ENCODE assay signal across 1 cellular context in genomic region chr7:84191842-84192241, GRCh38.
TF ChIP-seq lines count a peak whose summit lies in the region.

No MANE protein-coding gene starts in this region.

TF ChIP-seq in WTC11, 78 proteins besides CTCF, POLR2A, EP300 and RAD21 (continued from another document):
- TF ChIP-seq, protein P1, sequence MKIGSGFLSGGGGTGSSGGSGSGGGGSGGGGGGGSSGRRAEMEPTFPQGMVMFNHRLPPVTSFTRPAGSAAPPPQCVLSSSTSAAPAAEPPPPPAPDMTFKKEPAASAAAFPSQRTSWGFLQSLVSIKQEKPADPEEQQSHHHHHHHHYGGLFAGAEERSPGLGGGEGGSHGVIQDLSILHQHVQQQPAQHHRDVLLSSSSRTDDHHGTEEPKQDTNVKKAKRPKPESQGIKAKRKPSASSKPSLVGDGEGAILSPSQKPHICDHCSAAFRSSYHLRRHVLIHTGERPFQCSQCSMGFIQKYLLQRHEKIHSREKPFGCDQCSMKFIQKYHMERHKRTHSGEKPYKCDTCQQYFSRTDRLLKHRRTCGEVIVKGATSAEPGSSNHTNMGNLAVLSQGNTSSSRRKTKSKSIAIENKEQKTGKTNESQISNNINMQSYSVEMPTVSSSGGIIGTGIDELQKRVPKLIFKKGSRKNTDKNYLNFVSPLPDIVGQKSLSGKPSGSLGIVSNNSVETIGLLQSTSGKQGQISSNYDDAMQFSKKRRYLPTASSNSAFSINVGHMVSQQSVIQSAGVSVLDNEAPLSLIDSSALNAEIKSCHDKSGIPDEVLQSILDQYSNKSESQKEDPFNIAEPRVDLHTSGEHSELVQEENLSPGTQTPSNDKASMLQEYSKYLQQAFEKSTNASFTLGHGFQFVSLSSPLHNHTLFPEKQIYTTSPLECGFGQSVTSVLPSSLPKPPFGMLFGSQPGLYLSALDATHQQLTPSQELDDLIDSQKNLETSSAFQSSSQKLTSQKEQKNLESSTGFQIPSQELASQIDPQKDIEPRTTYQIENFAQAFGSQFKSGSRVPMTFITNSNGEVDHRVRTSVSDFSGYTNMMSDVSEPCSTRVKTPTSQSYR (CRISPR knock-in tag; IDR thresholded peaks at IDR 0.05): no peak
- no peak for TF ChIP-seq NFE2L1 (CRISPR knock-in tag; IDR thresholded peaks at IDR 0.05)
- TF ChIP-seq, protein P2, sequence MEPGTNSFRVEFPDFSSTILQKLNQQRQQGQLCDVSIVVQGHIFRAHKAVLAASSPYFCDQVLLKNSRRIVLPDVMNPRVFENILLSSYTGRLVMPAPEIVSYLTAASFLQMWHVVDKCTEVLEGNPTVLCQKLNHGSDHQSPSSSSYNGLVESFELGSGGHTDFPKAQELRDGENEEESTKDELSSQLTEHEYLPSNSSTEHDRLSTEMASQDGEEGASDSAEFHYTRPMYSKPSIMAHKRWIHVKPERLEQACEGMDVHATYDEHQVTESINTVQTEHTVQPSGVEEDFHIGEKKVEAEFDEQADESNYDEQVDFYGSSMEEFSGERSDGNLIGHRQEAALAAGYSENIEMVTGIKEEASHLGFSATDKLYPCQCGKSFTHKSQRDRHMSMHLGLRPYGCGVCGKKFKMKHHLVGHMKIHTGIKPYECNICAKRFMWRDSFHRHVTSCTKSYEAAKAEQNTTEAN (CRISPR knock-in tag; IDR thresholded peaks at IDR 0.05): no peak
- no peak for TF ChIP-seq ZNF121 (CRISPR knock-in tag; IDR thresholded peaks at IDR 0.05)
- TF ChIP-seq, protein P3, sequence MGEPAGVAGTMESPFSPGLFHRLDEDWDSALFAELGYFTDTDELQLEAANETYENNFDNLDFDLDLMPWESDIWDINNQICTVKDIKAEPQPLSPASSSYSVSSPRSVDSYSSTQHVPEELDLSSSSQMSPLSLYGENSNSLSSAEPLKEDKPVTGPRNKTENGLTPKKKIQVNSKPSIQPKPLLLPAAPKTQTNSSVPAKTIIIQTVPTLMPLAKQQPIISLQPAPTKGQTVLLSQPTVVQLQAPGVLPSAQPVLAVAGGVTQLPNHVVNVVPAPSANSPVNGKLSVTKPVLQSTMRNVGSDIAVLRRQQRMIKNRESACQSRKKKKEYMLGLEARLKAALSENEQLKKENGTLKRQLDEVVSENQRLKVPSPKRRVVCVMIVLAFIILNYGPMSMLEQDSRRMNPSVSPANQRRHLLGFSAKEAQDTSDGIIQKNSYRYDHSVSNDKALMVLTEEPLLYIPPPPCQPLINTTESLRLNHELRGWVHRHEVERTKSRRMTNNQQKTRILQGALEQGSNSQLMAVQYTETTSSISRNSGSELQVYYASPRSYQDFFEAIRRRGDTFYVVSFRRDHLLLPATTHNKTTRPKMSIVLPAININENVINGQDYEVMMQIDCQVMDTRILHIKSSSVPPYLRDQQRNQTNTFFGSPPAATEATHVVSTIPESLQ (CRISPR knock-in tag; IDR thresholded peaks at IDR 0.05): no peak
- TF ChIP-seq ZNF396 (CRISPR knock-in tag; IDR thresholded peaks at IDR 0.05; ENCODE audit: borderline replicate concordance): no peak
- TF ChIP-seq E2F4 (CRISPR knock-in tag; IDR thresholded peaks at IDR 0.05; ENCODE audit: borderline replicate concordance, low read depth): no peak
- TF ChIP-seq, protein P4, sequence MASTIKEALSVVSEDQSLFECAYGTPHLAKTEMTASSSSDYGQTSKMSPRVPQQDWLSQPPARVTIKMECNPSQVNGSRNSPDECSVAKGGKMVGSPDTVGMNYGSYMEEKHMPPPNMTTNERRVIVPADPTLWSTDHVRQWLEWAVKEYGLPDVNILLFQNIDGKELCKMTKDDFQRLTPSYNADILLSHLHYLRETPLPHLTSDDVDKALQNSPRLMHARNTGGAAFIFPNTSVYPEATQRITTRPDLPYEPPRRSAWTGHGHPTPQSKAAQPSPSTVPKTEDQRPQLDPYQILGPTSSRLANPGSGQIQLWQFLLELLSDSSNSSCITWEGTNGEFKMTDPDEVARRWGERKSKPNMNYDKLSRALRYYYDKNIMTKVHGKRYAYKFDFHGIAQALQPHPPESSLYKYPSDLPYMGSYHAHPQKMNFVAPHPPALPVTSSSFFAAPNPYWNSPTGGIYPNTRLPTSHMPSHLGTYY (CRISPR knock-in tag; IDR thresholded peaks at IDR 0.05): no peak
- TF ChIP-seq CBFB (CRISPR knock-in tag; IDR thresholded peaks at IDR 0.05; ENCODE audit: low read depth): no peak
